In the genomic region with DNA sequence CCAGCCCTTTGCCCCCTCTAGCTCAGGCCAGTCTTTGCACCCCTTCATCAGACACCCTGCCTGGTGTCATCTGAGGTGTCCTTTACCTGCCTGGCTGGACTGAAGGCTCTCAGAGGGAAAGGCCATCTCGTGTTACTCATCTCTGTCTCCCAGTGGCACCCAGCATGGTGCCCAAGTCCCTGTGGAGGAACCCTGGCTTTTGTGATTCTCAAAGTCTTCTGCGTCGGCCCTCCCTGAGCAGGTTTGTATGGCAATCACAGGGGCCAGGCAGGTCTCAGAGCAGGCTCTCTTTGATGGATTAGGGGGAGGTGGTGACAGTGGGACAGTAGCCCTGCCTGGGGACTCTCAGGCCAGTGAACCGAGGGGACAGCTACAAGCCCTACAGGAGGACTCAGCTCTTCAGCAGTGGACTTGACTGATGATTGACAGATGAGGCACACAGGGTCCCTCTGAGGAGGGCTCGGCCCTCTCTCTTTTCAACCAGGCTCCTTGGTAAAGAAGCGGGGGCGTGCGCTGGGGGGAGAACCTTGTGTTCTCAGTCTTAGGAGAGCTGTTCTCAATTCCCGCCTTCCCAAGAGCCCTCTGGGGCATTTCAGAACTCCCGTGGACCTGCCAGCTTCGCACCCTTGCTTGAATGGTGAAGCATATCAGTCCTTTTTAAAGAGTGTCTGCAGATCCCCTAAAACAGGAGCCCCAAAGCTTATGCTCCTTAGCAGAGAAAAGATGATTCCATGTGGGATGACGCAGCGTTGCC, we compare ENCODE assay signal across 23 cellular contexts.
"Had no signal": no experiment of that assay in that cellular context is flagged by ENCODE, and none has a peak within 500 bp of the region (broad histone marks: within the 10 kb centered on the region; RNA-seq: fewer than 3 reads in every experiment).

No MANE protein-coding gene starts in this region.

- H3K4me1 ChIP-seq: adrenal gland, body of pancreas, upper lobe of left lung had no signal

- H3K27ac ChIP-seq: adrenal gland, body of pancreas, prostate gland, testis, upper lobe of left lung had no signal

- ATAC-seq: body of pancreas; natural killer cell; stimulated activated naive CD8-positive, alpha-beta T cell treated with anti-CD3 and anti-CD28 coated beads, Interleukin-15, Interleukin-2, amounts not matched to agents 100 U/mL and 50 U/mL, for 24 hours had no signal

- H3K9me3 ChIP-seq: adrenal gland, body of pancreas, gastrocnemius medialis, prostate gland, testis, upper lobe of left lung had no signal

- H3K36me3 ChIP-seq: adrenal gland, gastrocnemius medialis, prostate gland, upper lobe of left lung had no signal

- DNase-seq: activated CD4-positive, alpha-beta T cell treated with anti-CD3 and anti-CD28 coated beads for 4 hours; activated CD4-positive, alpha-beta T cell treated with anti-CD3 and anti-CD28 coated beads, Interleukin-2, amount 50 U/mL, for 48 hours; activated CD8-positive, alpha-beta memory T cell treated with anti-CD3 and anti-CD28 coated beads for 24 hours; activated effector memory CD4-positive, alpha-beta T cell treated with anti-CD3 and anti-CD28 coated beads, Interleukin-2, amount 50 U/mL, for 16 hours; activated naive CD4-positive, alpha-beta T cell treated with anti-CD3 and anti-CD28 coated beads for 36 hours; activated naive CD8-positive, alpha-beta T cell treated with anti-CD3 and anti-CD28 coated beads for 36 hours; adrenal gland; body of pancreas; effector memory CD4-positive, alpha-beta T cell; erythroblast; glutamatergic neuron; left ventricle myocardium superior; natural killer cell; retina; stimulated activated CD4-positive, alpha-beta T cell treated with anti-CD3 and anti-CD28 coated beads, Interleukin-2, amount 100 ng/mL, for 48 hours; stimulated activated naive CD8-positive, alpha-beta T cell treated with anti-CD3 and anti-CD28 coated beads, Interleukin-15, Interleukin-2, amounts not matched to agents 100 U/mL and 50 U/mL, for 24 hours; SW 1271; T-helper 9 cell; testis had no signal

- H3K27me3 ChIP-seq: adrenal gland, body of pancreas, dorsolateral prefrontal cortex, gastrocnemius medialis, testis, upper lobe of left lung had no signal

- H3K4me3 ChIP-seq: adrenal gland, body of pancreas, dorsolateral prefrontal cortex, gastrocnemius medialis, prostate gland, testis, upper lobe of left lung had no signal
